Comparison of ENCODE assay signal across 30 cellular contexts in genomic region chr2:64398730-64399129, GRCh38.
"Had no signal": no experiment of that assay in that cellular context is flagged by ENCODE, and none has a peak within 500 bp of the region (broad histone marks: within the 10 kb centered on the region; RNA-seq: fewer than 3 reads in every experiment).

No MANE protein-coding gene starts in this region.

- DNase-seq: effector memory CD4-positive, alpha-beta T cell; foreskin keratinocyte; glutamatergic neuron; heart right ventricle; hippocampal formation; naive B cell; stimulated activated CD4-positive, alpha-beta T cell treated with anti-CD3 and anti-CD28 coated beads, Interleukin-12 subunit alpha, Interleukin-12 subunit beta, amount 100 ng/mL, for 4 hours; stimulated activated CD4-positive, alpha-beta T cell treated with anti-CD3 and anti-CD28 coated beads, Interleukin-1b, Interleukin-23, amount 100 ng/mL, for 48 hours; stimulated activated CD4-positive, alpha-beta T cell treated with anti-CD3 and anti-CD28 coated beads, Interleukin-4, amount 100 ng/mL, for 1 hour; stimulated activated CD8-positive, alpha-beta memory T cell treated with anti-CD3 and anti-CD28 coated beads, Interleukin-4, amount 100 ng/mL, for 48 hours; stimulated activated naive CD4-positive, alpha-beta T cell; substantia nigra; testis; tibial artery had no signal

- H3K9me3 Mint-ChIP-seq: dendritic cell treated with granulocyte-macrophage colony-stimulating factor and Interleukin-4, amounts not matched to agents 40 ng/mL and 50 ng/mL, for 4 days; memory B cell; naive B cell; natural killer cell treated with Interleukin-12 subunit alpha and Interleukin-12 subunit beta and Interleukin-15 and Interleukin-18, amount 100 ng/mL, for 72 hours; neural progenitor cell had no signal

- H3K4me1 ChIP-seq: foreskin keratinocyte had no signal

- ATAC-seq: foreskin keratinocyte; gastroesophageal sphincter; heart right ventricle; left lobe of liver; natural killer cell treated with Interleukin-12 subunit alpha and Interleukin-12 subunit beta and Interleukin-15 and Interleukin-18, amount 100 ng/mL, for 72 hours; sciatic nerve had no signal

- H3K9me3 ChIP-seq: colonic mucosa, esophagus muscularis mucosa, gastroesophageal sphincter, heart right ventricle, prostate gland, right atrium auricular region, testis, tibial artery had no signal

- H3K27ac Mint-ChIP-seq: memory B cell; natural killer cell treated with Interleukin-12 subunit alpha and Interleukin-12 subunit beta and Interleukin-15 and Interleukin-18, amount 100 ng/mL, for 72 hours had no signal

- H3K36me3 Mint-ChIP-seq: naive B cell; natural killer cell treated with Interleukin-12 subunit alpha and Interleukin-12 subunit beta and Interleukin-15 and Interleukin-18, amount 100 ng/mL, for 72 hours had no signal

- FAIRE-seq: endothelial cell of umbilical vein, islet of Langerhans had no signal

- H3K4me3 Mint-ChIP-seq: dendritic cell treated with granulocyte-macrophage colony-stimulating factor and Interleukin-4, amounts not matched to agents 40 ng/mL and 50 ng/mL, for 4 days; memory B cell; naive B cell; natural killer cell treated with Interleukin-12 subunit alpha and Interleukin-12 subunit beta and Interleukin-15 and Interleukin-18, amount 100 ng/mL, for 72 hours; neural progenitor cell; type B pancreatic cell had no signal

- H3K4me3 ChIP-seq: colonic mucosa, esophagus muscularis mucosa, gastroesophageal sphincter, heart right ventricle, lung, neural progenitor cell, prostate gland, right atrium auricular region, smooth muscle cell, testis, tibial artery had no signal

- H2AFZ ChIP-seq: neural progenitor cell had no signal

- H3K36me3 ChIP-seq: colonic mucosa, esophagus muscularis mucosa, gastroesophageal sphincter, heart right ventricle, neural progenitor cell, prostate gland, right atrium auricular region, tibial artery had no signal

- H3K4me2 ChIP-seq: neural progenitor cell, smooth muscle cell had no signal

- H3K27me3 Mint-ChIP-seq: dendritic cell treated with granulocyte-macrophage colony-stimulating factor and Interleukin-4, amounts not matched to agents 40 ng/mL and 50 ng/mL, for 4 days; type B pancreatic cell had no signal

- H3K27ac ChIP-seq: colonic mucosa, esophagus muscularis mucosa, foreskin keratinocyte, gastroesophageal sphincter, heart right ventricle, neural progenitor cell, prostate gland, right atrium auricular region, testis, tibial artery had no signal

- H3K9ac ChIP-seq: neural progenitor cell had no signal

- H3K27me3 ChIP-seq: colonic mucosa, esophagus muscularis mucosa, foreskin keratinocyte, gastroesophageal sphincter, heart right ventricle, neural progenitor cell, right atrium auricular region, testis, tibial artery had no signal
